ENCODE assay signal across 9 cellular contexts in the genomic region with DNA sequence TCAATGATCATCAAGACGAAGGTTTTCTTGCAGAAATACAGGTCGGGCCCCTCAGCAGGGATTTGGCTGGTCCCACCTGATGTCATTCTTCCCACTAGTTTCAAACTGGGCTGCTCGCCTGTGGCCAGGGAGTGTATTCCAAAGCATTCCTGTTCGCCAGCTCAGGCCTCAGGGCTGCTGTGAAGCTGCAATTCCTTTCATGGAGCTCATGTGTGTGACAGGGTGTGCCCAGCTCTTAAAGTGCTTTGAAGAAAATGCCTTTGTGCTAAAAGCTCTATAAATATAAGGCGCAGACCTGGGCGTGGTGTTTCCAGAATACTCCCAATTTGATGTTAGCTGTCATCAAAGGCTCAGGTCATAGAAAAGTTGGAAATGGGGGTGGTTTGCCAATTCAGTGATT.
DNase-seq lines count a peak whose midpoint lies in the region; ATAC-seq and TF ChIP-seq lines count a peak whose summit lies in the region.
"Had no signal": no experiment of that assay in that cellular context is flagged by ENCODE, and none has a peak within 500 bp of the region (broad histone marks: within the 10 kb centered on the region; RNA-seq: fewer than 3 reads in every experiment).

No MANE protein-coding gene starts in this region.

- no peak for TF ChIP-seq CTCF in RWPE1 (conservative IDR thresholded peaks at IDR 0.05; ENCODE audit: low read depth)
- no peak for TF ChIP-seq CTCF in fibroblast of lung (conservative IDR thresholded peaks at IDR 0.05 in 1 of 2, IDR thresholded peaks at IDR 0.05 in 1 of 2; ENCODE audit: low read depth in 1 of 2, low read length in 2 of 2)
- no peak for TF ChIP-seq CTCF in mucosa of descending colon (IDR thresholded peaks at IDR 0.05)

- no peak overlapping the region for H2AFZ ChIP-seq in fibroblast of lung (ENCODE audit: low read length)

- CTCF ChIA-PET in RWPE1 (lab: Yijun Ruan, JAX), result interaction anchor here (0.6 to 0.7 kb wide), 6 partner anchors 73 to 457 kb away, joined by 3 to 4 read pairs (median 4); no protein-coding TSS in a partner anchor

- H3K9me3 ChIP-seq in fibroblast of lung (ENCODE audit: control insufficient read depth, insufficient read depth, low read depth, low read length), result no peaks in the 10 kb centered on the region
- no peaks in the 10 kb centered on the region for H3K9me3 ChIP-seq in mucosa of descending colon

- no peak overlapping the region for H3K4me2 ChIP-seq in fibroblast of lung (ENCODE audit: extremely low read depth, insufficient read depth, low read length)

- H3K27ac ChIP-seq in RWPE1, result peak overlapping the region; percentile 46; the same call in 1 of the 2 replicates
- H3K27ac ChIP-seq in fibroblast of lung (ENCODE audit: insufficient read depth, low read length), result no peak overlapping the region
- H3K27ac ChIP-seq: SK-N-MC had no signal

- POLR2A ChIA-PET in RWPE1 (lab: Yijun Ruan, JAX; ENCODE audit: low non-redundant PET), result interaction anchor here (0.6 kb wide), 1 partner anchor 31 kb away, joined by 4 read pairs; no protein-coding TSS in a partner anchor

- ATAC-seq in mucosa of descending colon (peak; percentile 62), GM21717 (IDR thresholded peaks at IDR 0.05; ENCODE audit: unreplicated experiment) (no peak)

- intact Hi-C loops in mucosa of descending colon (cut with DNase I, micrococcal nuclease), result loop anchor here (5.0 to 10.0 kb wide), 2 partner anchors 324 to 327 kb away; no protein-coding TSS in a partner anchor

- peaks cover 5% of the 10 kb centered on the region for H3K4me1 ChIP-seq in fibroblast of lung (ENCODE audit: control insufficient read depth, extremely low read depth, insufficient read depth, low read length)
- no peaks in the 10 kb centered on the region for H3K4me1 ChIP-seq in mucosa of descending colon (ENCODE audit: low read depth)

- H3K9ac ChIP-seq in fibroblast of lung (ENCODE audit: insufficient read depth, low read length), result no peak overlapping the region

- H3K79me2 ChIP-seq in fibroblast of lung (ENCODE audit: control insufficient read depth, insufficient read depth, low read length), result no peaks in the 10 kb centered on the region

- DNase-seq in GM03348 (ENCODE audit: low spot score) (peak; percentile 68), RWPE1 (ENCODE audit: low spot score) (peak; percentile 76), fibroblast of lung (ENCODE audit: low read depth in 2 of 2) (peak; percentile 21 to 95), mucosa of descending colon (peak in 1 of 3 donors; percentile 10), 8988T (no peak), cerebellum (ENCODE audit: low spot score) (no peak)
- DNase-seq in stimulated activated naive CD4-positive, alpha-beta T cell treated with Interleukin-2 at 50 U/mL for 16 hours (lab: John Stamatoyannopoulos, UW), result no peak

- H3K27me3 ChIP-seq in fibroblast of lung (ENCODE audit: control insufficient read depth, insufficient read depth, low read length), result no peaks in the 10 kb centered on the region

- no peaks in the 10 kb centered on the region for H4K20me1 ChIP-seq in fibroblast of lung (ENCODE audit: control insufficient read depth, extremely low read depth, insufficient read depth, low read length)

- no peak overlapping the region for H3K4me3 ChIP-seq in fibroblast of lung (replicated peaks in 1 of 4; ENCODE audit: control extremely low read depth in 1 of 4, insufficient read depth in 1 of 4, low read depth in 3 of 4, low read length in 4 of 4)
- H3K4me3 ChIP-seq in mucosa of descending colon, result no peak overlapping the region
- H3K4me3 ChIP-seq: SK-N-MC had no signal

- H3K36me3 ChIP-seq in fibroblast of lung (ENCODE audit: control insufficient read depth, insufficient read depth, low read length) (no peaks in the 10 kb centered on the region), mucosa of descending colon (ENCODE audit: low read depth) (no peaks in the 10 kb centered on the region)

Comparison
In these comparisons a context has a peak if more than half of its experiments do, and no peak if none do; other contexts are left out.
1. DNase-seq: peak in GM03348 (single experiment), RWPE1 (single experiment) and fibroblast of lung (2 of 2); none in 8988T (single experiment), stimulated activated naive CD4-positive, alpha-beta T cell treated with Interleukin-2 at 50 U/mL for 16 hours (single experiment) and cerebellum (single experiment).